Comparison of ENCODE assay signal across 14 cellular contexts in the genomic region with DNA sequence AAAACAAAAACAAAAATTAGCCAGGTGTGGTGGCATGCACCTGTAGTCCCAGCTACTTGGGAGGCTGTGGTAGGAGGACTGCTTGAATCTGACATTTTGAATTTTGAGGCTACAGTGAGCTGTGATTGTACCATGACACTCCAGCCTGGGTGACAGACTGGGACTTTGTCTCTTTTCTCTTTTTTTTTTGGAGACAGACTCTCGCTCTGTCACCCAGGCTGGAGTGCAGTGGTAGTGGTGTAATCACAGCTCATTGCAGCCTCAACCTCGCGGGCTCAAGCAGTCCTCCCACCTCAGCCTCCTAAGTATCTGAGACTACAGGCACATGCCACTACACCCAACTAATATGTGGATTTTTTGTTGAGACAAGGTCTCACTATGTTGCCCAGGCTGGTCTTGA.
"Had no signal": no experiment of that assay in that cellular context is flagged by ENCODE, and none has a peak within 500 bp of the region (broad histone marks: within the 10 kb centered on the region; RNA-seq: fewer than 3 reads in every experiment).

No MANE protein-coding gene starts in this region.

- H3K27ac Mint-ChIP-seq: type B pancreatic cell had no signal

- H3K9me3 Mint-ChIP-seq: type B pancreatic cell had no signal

- ATAC-seq: gastroesophageal sphincter, left ventricle myocardium superior had no signal

- H3K27me3 ChIP-seq: adrenal gland, gastroesophageal sphincter, suprapubic skin had no signal

- DNase-seq: activated CD4-positive, CD25-positive, alpha-beta regulatory T cell treated with anti-CD3 and anti-CD28 coated beads, Interleukin-2, amount 50 U/mL, for 72 hours; activated effector memory CD4-positive, alpha-beta T cell treated with anti-CD3 and anti-CD28 coated beads, Interleukin-2, amount 50 U/mL, for 16 hours; activated T-cell treated with anti-CD3 and anti-CD28 coated beads for 4 hours; adrenal gland; effector CD8-positive, alpha-beta T cell; kidney; left ventricle myocardium superior; posterior cingulate gyrus; SIG-M5 had no signal

- H3K27ac ChIP-seq: adrenal gland, coronary artery, gastroesophageal sphincter, skin epidermis, suprapubic skin had no signal

- H3K27me3 Mint-ChIP-seq: type B pancreatic cell had no signal

- H3K36me3 ChIP-seq: adrenal gland, gastroesophageal sphincter, suprapubic skin had no signal

- H3K4me3 ChIP-seq: adrenal gland, coronary artery, gastroesophageal sphincter, skin epidermis, suprapubic skin had no signal

- H3K4me3 Mint-ChIP-seq: type B pancreatic cell had no signal

- H3K36me3 Mint-ChIP-seq: type B pancreatic cell had no signal

- H3K9me3 ChIP-seq: adrenal gland, gastroesophageal sphincter, suprapubic skin had no signal
